ENCODE assay signal across 10 cellular contexts in the genomic region with DNA sequence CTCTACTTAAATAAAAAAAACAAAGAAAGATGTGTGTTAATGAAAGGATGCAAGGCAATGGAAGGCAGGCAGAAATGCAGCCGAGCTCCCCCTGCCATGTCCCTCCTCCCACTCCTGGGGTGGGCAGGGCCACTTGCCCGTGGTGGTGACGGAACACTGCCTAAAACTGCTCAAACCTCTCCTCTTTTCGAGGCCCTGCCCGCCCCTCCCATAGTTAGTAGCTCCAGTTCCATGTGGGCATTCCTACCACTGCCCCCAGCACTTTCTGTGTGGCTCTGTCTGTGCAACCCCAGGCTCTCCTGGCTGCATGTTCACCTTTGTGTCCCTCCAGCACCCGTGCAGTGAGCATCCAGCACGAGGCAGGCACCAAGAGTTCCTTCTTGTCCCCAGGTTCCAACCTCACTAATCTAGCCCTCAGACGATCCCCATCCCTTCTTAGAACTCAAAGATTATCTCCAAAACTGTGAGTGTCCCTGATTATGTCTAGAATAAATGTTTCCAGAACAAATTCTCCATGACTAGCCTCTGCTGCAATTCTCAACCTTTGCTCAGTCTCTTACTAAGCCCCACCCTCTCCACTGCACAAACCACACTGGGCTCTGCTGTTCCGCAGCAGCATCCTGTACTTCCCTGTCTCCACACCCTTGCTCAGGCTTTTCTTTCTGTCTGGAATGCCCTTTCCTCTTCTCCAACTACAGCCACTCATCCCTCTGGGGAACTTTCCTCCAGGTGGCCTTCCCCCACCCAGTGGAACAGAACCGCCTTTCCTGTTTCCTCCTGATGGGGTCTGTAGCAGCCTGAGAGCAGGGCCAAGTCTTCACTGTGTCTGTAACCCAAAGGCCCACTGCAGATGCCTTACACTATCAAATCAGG. TPM values are rescaled to one million over a fixed set of nuclear protein-coding genes. Genes with fewer than 3 reads are reported as not detected.
DNase-seq lines count a peak whose midpoint lies in the region; ATAC-seq, FAIRE-seq and TF ChIP-seq lines count a peak whose summit lies in the region.
"Had no signal": no experiment of that assay in that cellular context is flagged by ENCODE, and none has a peak within 500 bp of the region (broad histone marks: within the 10 kb centered on the region; RNA-seq: fewer than 3 reads in every experiment).

No MANE protein-coding gene starts in this region.

- peaks cover 0 to 45% of the 10 kb centered on the region in 2 donors for H3K4me1 ChIP-seq in breast epithelium
- peaks cover 33% of the 10 kb centered on the region for H3K4me1 ChIP-seq in mammary epithelial cell (ENCODE audit: insufficient read depth, low read length)
- H3K4me1 ChIP-seq in right lobe of liver: peaks cover 0 to 62% (median 24%) of the 10 kb centered on the region in 4 donors
- peaks cover 74% of the 10 kb centered on the region for H3K4me1 ChIP-seq in upper lobe of right lung

- no peak overlapping the region for H2AFZ ChIP-seq in mammary epithelial cell (ENCODE audit: low read depth, low read length)

- no peaks in the 10 kb centered on the region for H3K9me3 ChIP-seq in breast epithelium
- H3K9me3 ChIP-seq in mammary epithelial cell (replicated peaks; ENCODE audit: insufficient read depth, low read length): no peaks in the 10 kb centered on the region
- no peaks in the 10 kb centered on the region for H3K9me3 ChIP-seq in right lobe of liver
- no peaks in the 10 kb centered on the region for H3K9me3 ChIP-seq in upper lobe of right lung

- peak overlapping the region; percentile 81 to 87 for H3K27ac ChIP-seq in breast epithelium
- no peak overlapping the region for H3K27ac ChIP-seq in mammary epithelial cell (ENCODE audit: insufficient read depth, low read depth, low read length)
- H3K27ac ChIP-seq in right lobe of liver: peak overlapping the region; percentile 35 to 74 (median 64)
- peak overlapping the region; percentile 70 for H3K27ac ChIP-seq in upper lobe of right lung

- in situ Hi-C loops in mammary epithelial cell (cut with MboI; ENCODE audit: low sequenced_read_pairs in 2 of 2): no loop called here

- no peak overlapping the region for H3K9ac ChIP-seq in mammary epithelial cell (ENCODE audit: insufficient read depth, low read length)

- TF ChIP-seq POLR2A in breast epithelium (IDR thresholded peaks at IDR 0.05): no peak
- TF ChIP-seq POLR2A in right lobe of liver (IDR thresholded peaks at IDR 0.05): peak; percentile 44
- no peak for TF ChIP-seq POLR2A in H54 (IDR thresholded peaks at IDR 0.05; ENCODE audit: low read depth, low read length)

- no peak for TF ChIP-seq CTCF in breast epithelium (IDR thresholded peaks at IDR 0.05)
- no peak for TF ChIP-seq CTCF in mammary epithelial cell (conservative IDR thresholded peaks at IDR 0.05 in 1 of 2, IDR thresholded peaks at IDR 0.05 in 1 of 2; ENCODE audit: extremely low read depth in 1 of 2, insufficient read depth in 1 of 2, low read depth in 1 of 2, low read length in 2 of 2)
- TF ChIP-seq CTCF in bronchial epithelial cell (IDR thresholded peaks at IDR 0.05; ENCODE audit: insufficient read depth, low read length, severe bottlenecking): no peak
- no peak for TF ChIP-seq CTCF in right lobe of liver (IDR thresholded peaks at IDR 0.05)
- TF ChIP-seq CTCF in upper lobe of right lung (IDR thresholded peaks at IDR 0.05): no peak

- CTCF ChIA-PET in mammary epithelial cell (lab: Charles Lee; ENCODE audit: low non-redundant PET): no interaction called here

- peaks cover 81% of the 10 kb centered on the region for H3K79me2 ChIP-seq in mammary epithelial cell (ENCODE audit: insufficient read depth, low read length)

- intact Hi-C loops in breast epithelium (cut with DNase I; ENCODE audit: low total_unique reads): no loop called here
- intact Hi-C loops in mammary epithelial cell (cut with micrococcal nuclease): no loop called here
- intact Hi-C loops in right lobe of liver (cut with DNase I): no loop called here
- intact Hi-C loops in upper lobe of right lung (cut with DNase I): no loop called here

- WGBS in mammary epithelial cell (ENCODE audit: low coverage, missing lambda C conversion rate): 72% methylated on average over 8 of the region's 10 CpGs
- 31% methylated on average over 6 of the region's 10 CpGs for whole genome bisulfite sequencing in right lobe of liver (ENCODE audit: insufficient coverage, low coverage, low lambda C conversion rate, missing lambda C conversion rate)

- no TSS peak for BruUV-seq in mammary epithelial cell (replicated peaks; lab: Mats Ljungman, UMichigan)

- H3K36me3 ChIP-seq in breast epithelium (no peaks in the 10 kb centered on the region), mammary epithelial cell (ENCODE audit: insufficient read depth, low read length) (peaks cover 20% of the 10 kb centered on the region), bronchial epithelial cell (ENCODE audit: control insufficient read depth, insufficient read depth, low read length) (peaks cover 7% of the 10 kb centered on the region), right lobe of liver (no peaks in the 10 kb centered on the region), upper lobe of right lung (peaks cover 15% of the 10 kb centered on the region)

- H3K27me3 ChIP-seq in breast epithelium (no peaks in the 10 kb centered on the region), mammary epithelial cell (ENCODE audit: insufficient read depth, low read length) (no peaks in the 10 kb centered on the region), bronchial epithelial cell (ENCODE audit: control insufficient read depth, insufficient read depth, low read length) (no peaks in the 10 kb centered on the region), right lobe of liver (no peaks in the 10 kb centered on the region), upper lobe of right lung (no peaks in the 10 kb centered on the region)
- H3K27me3 ChIP-seq: dorsolateral prefrontal cortex had no signal

- dilution Hi-C loops in mammary epithelial cell (cut with HindIII; ENCODE audit: low sequenced_read_pairs): no loop called here

- FAIRE-seq in bronchial epithelial cell (lab: Jason Lieb, UNC) (no peak), H54 (lab: Jason Lieb, UNC) (no peak)

- ATAC-seq in right lobe of liver (peak; percentile 74 to 89 (median 80)), upper lobe of right lung (peak; percentile 73)

- DNase-seq in breast epithelium (ENCODE audit: low spot score in 2 of 2): no peak
- no peak for DNase-seq in mammary epithelial cell
- peak; percentile 45 for DNase-seq in bronchial epithelial cell (ENCODE audit: low read depth)
- peak in 1 of 3 donors; percentile 57 for DNase-seq in right lobe of liver
- no peak for DNase-seq in upper lobe of right lung
- DNase-seq in H54 (ENCODE audit: insufficient read length, low spot score): no peak
- DNase-seq in NCI-H128 (lab: John Stamatoyannopoulos, UW; ENCODE audit: unreplicated experiment): no peak
- no peak for DNase-seq in HPDE6-E6E7 (ENCODE audit: extremely low spot score)
- DNase-seq: dorsolateral prefrontal cortex, NCI-H2029 treated with DMSO at 0.1 percent for 48 hours had no signal

- no peak overlapping the region for H3K4me3 ChIP-seq in breast epithelium
- no peak overlapping the region for H3K4me3 ChIP-seq in mammary epithelial cell (replicated peaks in 1 of 3; ENCODE audit: insufficient read depth in 1 of 3, low read depth in 2 of 3, low read length in 3 of 3)
- no peak overlapping the region for H3K4me3 ChIP-seq in bronchial epithelial cell (ENCODE audit: low read depth, low read length)
- no peak overlapping the region for H3K4me3 ChIP-seq in right lobe of liver
- no peak overlapping the region for H3K4me3 ChIP-seq in upper lobe of right lung
- H3K4me3 ChIP-seq: dorsolateral prefrontal cortex had no signal

- no peak overlapping the region for H3K4me2 ChIP-seq in mammary epithelial cell (ENCODE audit: insufficient read depth, low read depth, low read length)

- H4K20me1 ChIP-seq in mammary epithelial cell (ENCODE audit: insufficient read depth, low read length): no peaks in the 10 kb centered on the region

RNA-seq across cellular contexts. Expression of a gene that starts 32.6 kb away (rescaled TPM):
- total RNA-seq in breast epithelium (1 to 10 TPM in 2 of 3 donors, under 1 TPM in 1; 0.16 to 2.3 (median 2.0) TPM), mammary epithelial cell (10 to 100 TPM in 1 of 2 donors, 1 to 10 TPM in 1; 3.0 to 17.0 TPM), bronchial epithelial cell (0.51 and 0.53 TPM in 2 replicates), right lobe of liver (1 to 10 TPM in 2 of 6 experiments, under 1 TPM in 4; 0.06 to 3.2 (median 0.81) TPM), upper lobe of right lung (1.9 TPM)
- polyA plus RNA-seq in mammary epithelial cell: 2.1 TPM
- polyA minus RNA-seq in mammary epithelial cell: 0.93 TPM

RNA-seq across cellular contexts. Expression of a gene that starts 45.9 kb away (rescaled TPM):
- total RNA-seq in breast epithelium (10 to 100 TPM; 30.2 to 30.5 (median 30.4) TPM), mammary epithelial cell (10 to 100 TPM; 53.6 to 65.0 TPM), bronchial epithelial cell (21.1 and 28.3 TPM in 2 replicates), right lobe of liver (10 to 100 TPM in 3 of 6 experiments, 1 to 10 TPM in 3; 4.7 to 21.5 (median 11.1) TPM), upper lobe of right lung (39.5 TPM)
- polyA plus RNA-seq in mammary epithelial cell: 55.8 TPM
- 66.8 TPM for polyA minus RNA-seq in mammary epithelial cell
